Comparison of ENCODE assay signal across 13 cellular contexts in the genomic region with DNA sequence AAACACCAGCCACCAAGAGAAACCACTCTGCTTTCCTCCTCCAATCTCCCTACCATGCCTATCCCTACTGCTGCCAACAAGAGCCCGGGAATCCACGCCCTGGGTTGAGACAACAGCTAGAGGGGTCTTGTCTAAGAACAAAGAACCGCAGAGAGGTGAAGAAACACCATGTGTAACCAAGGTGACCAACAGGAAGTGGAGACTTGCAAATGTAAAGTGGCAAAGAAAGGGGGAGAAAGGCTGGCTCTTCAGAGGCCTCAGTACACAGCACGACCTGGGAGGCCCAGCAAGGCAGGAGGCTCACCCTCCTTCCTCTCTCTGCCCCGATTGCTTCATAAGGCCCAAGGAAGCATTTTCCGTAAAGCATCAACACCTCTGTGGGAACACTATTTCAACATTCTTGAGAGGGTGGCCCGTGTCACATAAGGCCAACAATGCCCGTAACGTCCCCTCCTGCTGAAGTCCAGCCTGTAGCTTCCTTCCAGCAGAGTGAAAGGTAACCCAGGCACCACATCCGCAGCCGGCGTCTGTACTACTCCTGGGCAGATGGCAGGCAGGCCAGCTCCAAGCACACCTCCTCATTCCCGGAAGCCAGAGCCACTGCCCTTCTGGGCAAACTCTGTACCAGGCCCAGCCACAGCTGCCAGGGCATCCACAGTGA. TPM values are rescaled to one million over a fixed set of nuclear protein-coding genes. Genes with fewer than 3 reads are reported as not detected.
A peak's percentile ranks its signal among the peaks of the same experiment; 100 is the strongest.
DNase-seq lines count a peak whose midpoint lies in the region; ATAC-seq and TF ChIP-seq lines count a peak whose summit lies in the region.
"Had no signal": no experiment of that assay in that cellular context is flagged by ENCODE, and none has a peak within 500 bp of the region (broad histone marks: within the 10 kb centered on the region; RNA-seq: fewer than 3 reads in every experiment).

No MANE protein-coding gene starts in this region.

- peak overlapping the region; percentile 86 to 97 (median 96) for H3K27ac Mint-ChIP-seq in immature natural killer cell
- H3K27ac Mint-ChIP-seq in activated CD4-positive, alpha-beta memory T cell treated with anti-CD3 and anti-CD28 coated beads for 36 hours, result no peak overlapping the region

- no peaks in the 10 kb centered on the region for H3K9me3 Mint-ChIP-seq in immature natural killer cell
- H3K9me3 Mint-ChIP-seq in activated CD4-positive, alpha-beta memory T cell treated with anti-CD3 and anti-CD28 coated beads for 36 hours, result no peaks in the 10 kb centered on the region

- ATAC-seq in GM21529 (IDR thresholded peaks at IDR 0.05; ENCODE audit: unreplicated experiment), result no peak
- ATAC-seq in HG03521 (IDR thresholded peaks at IDR 0.05; ENCODE audit: unreplicated experiment), result no peak

- peak overlapping the region in 2 of 5 donors; percentile 30 to 52 for H3K27ac ChIP-seq in stomach
- H3K27ac ChIP-seq: epithelial cell of prostate, ovary, thoracic aorta had no signal

- POLR2A ChIA-PET in activated CD4-positive, alpha-beta memory T cell treated with anti-CD3 and anti-CD28 coated beads for 36 hours (lab: Charles Lee), result no interaction called here

- H3K4me3 ChIP-seq in astrocyte of the spinal cord (ENCODE audit: low read depth, low read length) (no peak overlapping the region), stomach (no peak overlapping the region)
- H3K4me3 ChIP-seq: ovary, thoracic aorta had no signal

- TF ChIP-seq CTCF in astrocyte of the spinal cord (IDR thresholded peaks at IDR 0.05; ENCODE audit: low read depth, low read length), result no peak
- TF ChIP-seq CTCF in stomach (IDR thresholded peaks at IDR 0.05), result no peak

- intact Hi-C loops in stomach (cut with DNase I; ENCODE audit: low total_unique reads), result no loop called here
- intact Hi-C loops in activated CD4-positive, alpha-beta memory T cell treated with anti-CD3 and anti-CD28 coated beads for 36 hours (cut with micrococcal nuclease), result no loop called here

- no peak for TF ChIP-seq EP300 in stomach (IDR thresholded peaks at IDR 0.05)

- DNase-seq in KBM-7, result peak; percentile 23
- DNase-seq in astrocyte of the spinal cord (ENCODE audit: low read depth, low spot score), result peak; percentile 32
- DNase-seq in immature natural killer cell, result peak; percentile 80 to 84 (median 83)
- peak; percentile 25 for DNase-seq in stomach
- no peak for DNase-seq in activated CD4-positive, alpha-beta memory T cell treated with anti-CD3 and anti-CD28 coated beads for 36 hours
- DNase-seq: IMR-90, NCI-H2227 treated with DMSO at 0.1 percent for 48 hours, ovary, T-helper 1 cell had no signal

- H3K4me1 Mint-ChIP-seq in immature natural killer cell, result peaks cover 89 to 97% of the 10 kb centered on the region in 2 donors
- no peaks in the 10 kb centered on the region for H3K4me1 Mint-ChIP-seq in activated CD4-positive, alpha-beta memory T cell treated with anti-CD3 and anti-CD28 coated beads for 36 hours (ENCODE audit: low read depth)

- H3K4me3 Mint-ChIP-seq in immature natural killer cell, result peak overlapping the region; percentile 66 to 85 (median 78)
- H3K4me3 Mint-ChIP-seq in activated CD4-positive, alpha-beta memory T cell treated with anti-CD3 and anti-CD28 coated beads for 36 hours, result no peak overlapping the region

- TF ChIP-seq POLR2A in stomach (IDR thresholded peaks at IDR 0.05), result no peak

- CTCF ChIA-PET in activated CD4-positive, alpha-beta memory T cell treated with anti-CD3 and anti-CD28 coated beads for 36 hours (lab: Charles Lee), result no interaction called here

- in situ Hi-C loops in KBM-7 (cut with MboI; ENCODE audit: low pct_unique_long_range_greater_than_20kb, low sequenced_read_pairs) (no loop called here), astrocyte of the spinal cord (cut with HindIII; ENCODE audit: low sequenced_read_pairs) (no loop called here)

- peaks cover 6 to 20% (median 11%) of the 10 kb centered on the region in 3 donors for H3K27me3 Mint-ChIP-seq in immature natural killer cell (ENCODE audit: low read depth in 3 of 3)
- peaks cover 3% of the 10 kb centered on the region for H3K27me3 Mint-ChIP-seq in activated CD4-positive, alpha-beta memory T cell treated with anti-CD3 and anti-CD28 coated beads for 36 hours

- H3K36me3 Mint-ChIP-seq in immature natural killer cell, result no peaks in the 10 kb centered on the region
- H3K36me3 Mint-ChIP-seq in activated CD4-positive, alpha-beta memory T cell treated with anti-CD3 and anti-CD28 coated beads for 36 hours, result no peaks in the 10 kb centered on the region

- H3K4me1 ChIP-seq in stomach, result peaks cover 0 to 11% (median 9%) of the 10 kb centered on the region in 4 donors

- 56 to 77% (median 64%) methylated on average over 13 of the region's 13 CpGs for WGBS in stomach, 5 donors

- H3K9me3 ChIP-seq in stomach, result no peaks in the 10 kb centered on the region
- H3K9me3 ChIP-seq: ovary, thoracic aorta had no signal

- no peaks in the 10 kb centered on the region for H3K27me3 ChIP-seq in stomach
- H3K27me3 ChIP-seq: ovary had no signal

- H3K36me3 ChIP-seq in stomach, result no peaks in the 10 kb centered on the region
- H3K36me3 ChIP-seq: ovary, thoracic aorta had no signal

RNA-seq across cellular contexts. Expression of gene CCNJL, which starts 18.3 kb away (rescaled TPM):
- polyA plus RNA-seq in immature natural killer cell (10 to 100 TPM; 16.3 to 29.7 (median 26.7) TPM), stomach (1 to 10 TPM; 2.4 to 4.5 (median 2.6) TPM)
- total RNA-seq in stomach, result 100 to 1,000 TPM in 1 of 5 donors, 1 to 10 TPM in 4; 1.4 to 104 (median 4.5) TPM
- not detected for total RNA-seq in activated CD4-positive, alpha-beta memory T cell treated with anti-CD3 and anti-CD28 coated beads for 36 hours
